ENCODE assay signal across 24 cellular contexts in the genomic region with DNA sequence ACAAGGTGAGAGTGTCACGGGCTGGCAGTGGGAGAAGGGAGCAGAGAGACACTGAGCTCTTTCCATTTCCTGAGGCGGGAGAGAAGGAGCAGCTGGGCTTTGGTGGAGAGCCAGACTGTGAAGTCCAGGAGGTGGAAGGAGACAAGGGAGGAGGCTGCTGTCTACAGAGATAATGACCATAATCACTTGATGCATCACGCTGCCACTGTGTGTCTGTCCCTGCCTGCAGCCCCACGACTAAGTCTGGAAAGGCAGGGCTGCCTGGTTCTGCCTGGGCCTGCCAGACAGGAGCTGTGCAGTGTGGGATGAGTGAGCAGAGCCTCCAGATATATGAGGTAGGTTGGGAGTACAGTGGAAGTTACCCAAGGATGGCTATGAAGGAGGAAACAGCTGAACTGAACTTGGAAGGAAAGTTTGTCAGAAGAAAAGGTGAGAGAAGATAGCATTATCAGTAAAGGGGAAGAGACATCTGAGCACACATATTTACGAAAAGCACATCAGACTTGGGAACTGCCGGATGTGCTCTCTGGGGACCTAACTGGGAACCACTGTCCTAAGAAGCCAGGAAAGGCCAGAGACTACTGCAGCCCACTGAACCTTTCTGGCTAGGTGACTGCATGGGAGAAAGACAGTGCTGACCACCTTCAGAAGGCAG. TPM values are rescaled to one million over a fixed set of nuclear protein-coding genes. Genes with fewer than 3 reads are reported as not detected.
DNase-seq lines count a peak whose midpoint lies in the region; ATAC-seq and TF ChIP-seq lines count a peak whose summit lies in the region.
"Had no signal": no experiment of that assay in that cellular context is flagged by ENCODE, and none has a peak within 500 bp of the region (broad histone marks: within the 10 kb centered on the region; RNA-seq: fewer than 3 reads in every experiment).

No MANE protein-coding gene starts in this region.

- H3K27me3 Mint-ChIP-seq in activated naive CD4-positive, alpha-beta T cell treated with anti-CD3 and anti-CD28 coated beads for 36 hours (ENCODE audit: low read depth): no peaks in the 10 kb centered on the region
- H3K27me3 Mint-ChIP-seq in stimulated activated naive B cell treated with anti-CD40 and anti-IgM and Interleukin-4, amounts not matched to agents 10 μg/mL and 1 μg/mL and 100 μg/mL, for 72 hours: no peaks in the 10 kb centered on the region
- H3K27me3 Mint-ChIP-seq: effector memory CD8-positive, alpha-beta T cell; IgD-negative memory B cell had no signal

- no peak for DNase-seq in activated naive CD4-positive, alpha-beta T cell treated with anti-CD3 and anti-CD28 coated beads for 36 hours
- DNase-seq in activated naive CD4-positive, alpha-beta T cell treated with anti-CD3 and anti-CD28 coated beads, Interleukin-2, amount 50 U/mL, for 72 hours (ENCODE audit: low spot score in 2 of 2): no peak
- DNase-seq in RWPE1 (ENCODE audit: low spot score) (no peak), islet precursor cell (peak; percentile 67)
- DNase-seq in stimulated activated naive B cell treated with anti-CD40 and anti-IgM and Interleukin-4, amounts not matched to agents 10 μg/mL and 1 μg/mL and 100 μg/mL, for 72 hours: no peak
- no peak for DNase-seq in stimulated activated naive CD4-positive, alpha-beta T cell (lab: John Stamatoyannopoulos, UW)
- DNase-seq: ACHN; activated CD4-positive, alpha-beta T cell treated with anti-CD3 and anti-CD28 coated beads, Interleukin-2, amount 50 U/mL, for 4 hours; activated T-cell treated with anti-CD3 and anti-CD28 coated beads, Interleukin-2, amount 50 U/mL, for 1 hour; body of pancreas; C1 segment of cervical spinal cord; effector memory CD8-positive, alpha-beta T cell; left ventricle myocardium inferior; midbrain; MM.1S; NCI-H774; SHP77; stimulated activated CD4-positive, alpha-beta T cell treated with anti-CD3 and anti-CD28 coated beads, Interleukin-4, amount 100 ng/mL, for 24 hours; SW 1271; uterus had no signal

- peak overlapping the region; percentile 44 for H3K27ac Mint-ChIP-seq in activated naive CD4-positive, alpha-beta T cell treated with anti-CD3 and anti-CD28 coated beads for 36 hours
- peak overlapping the region in 1 of 2 donors; percentile 51 for H3K27ac Mint-ChIP-seq in activated naive CD4-positive, alpha-beta T cell treated with anti-CD3 and anti-CD28 coated beads, Interleukin-2, amount 50 U/mL, for 72 hours
- peak overlapping the region; percentile 56 for H3K27ac Mint-ChIP-seq in stimulated activated naive B cell treated with anti-CD40 and anti-IgM and Interleukin-4, amounts not matched to agents 10 μg/mL and 1 μg/mL and 100 μg/mL, for 72 hours

- peak overlapping the region; percentile 49 for H3K27ac ChIP-seq in RWPE1
- H3K27ac ChIP-seq: body of pancreas, left ventricle myocardium inferior, prostate gland, uterus had no signal

- POLR2A ChIA-PET in RWPE1 (lab: Yijun Ruan, JAX; ENCODE audit: low non-redundant PET): no interaction called here

- no peak overlapping the region for H3K4me3 Mint-ChIP-seq in activated naive CD4-positive, alpha-beta T cell treated with anti-CD3 and anti-CD28 coated beads for 36 hours
- H3K4me3 Mint-ChIP-seq in stimulated activated naive B cell treated with anti-CD40 and anti-IgM and Interleukin-4, amounts not matched to agents 10 μg/mL and 1 μg/mL and 100 μg/mL, for 72 hours: no peak overlapping the region
- H3K4me3 Mint-ChIP-seq: effector memory CD8-positive, alpha-beta T cell had no signal

- peaks cover 8% of the 10 kb centered on the region for H3K36me3 Mint-ChIP-seq in activated naive CD4-positive, alpha-beta T cell treated with anti-CD3 and anti-CD28 coated beads for 36 hours (ENCODE audit: low read depth)
- no peaks in the 10 kb centered on the region for H3K36me3 Mint-ChIP-seq in activated naive CD4-positive, alpha-beta T cell treated with anti-CD3 and anti-CD28 coated beads, Interleukin-2, amount 50 U/mL, for 72 hours
- peaks cover 26 to 29% of the 10 kb centered on the region in 2 donors for H3K36me3 Mint-ChIP-seq in stimulated activated naive B cell treated with anti-CD40 and anti-IgM and Interleukin-4, amounts not matched to agents 10 μg/mL and 1 μg/mL and 100 μg/mL, for 72 hours

- TF ChIP-seq CTCF in RWPE1 (conservative IDR thresholded peaks at IDR 0.05; ENCODE audit: low read depth): no peak

- intact Hi-C loops in activated naive CD4-positive, alpha-beta T cell treated with anti-CD3 and anti-CD28 coated beads for 36 hours (cut with micrococcal nuclease): no loop called here

- CTCF ChIA-PET in activated naive CD4-positive, alpha-beta T cell treated with anti-CD3 and anti-CD28 coated beads for 36 hours (lab: Charles Lee): interaction anchor here (1.1 kb wide), 1 partner anchor 74 kb away, joined by 3 read pairs; no protein-coding TSS in a partner anchor
- CTCF ChIA-PET in RWPE1 (lab: Yijun Ruan, JAX): interaction anchor here (0.5 kb wide), 1 partner anchor 556 kb away, joined by 3 read pairs; no protein-coding TSS in a partner anchor

- no peak for ATAC-seq in activated naive CD4-positive, alpha-beta T cell treated with anti-CD3 and anti-CD28 coated beads, Interleukin-2, amount 50 U/mL, for 72 hours
- ATAC-seq in stimulated activated naive B cell treated with anti-CD40 and anti-IgM and Interleukin-4, amounts not matched to agents 10 μg/mL and 1 μg/mL and 100 μg/mL, for 72 hours (replicated peaks): no peak
- ATAC-seq in HG02870 (IDR thresholded peaks at IDR 0.05; ENCODE audit: unreplicated experiment): no peak
- no peak for ATAC-seq in GM18511 (IDR thresholded peaks at IDR 0.05; ENCODE audit: unreplicated experiment)
- ATAC-seq: body of pancreas; effector memory CD8-positive, alpha-beta T cell had no signal

- no peaks in the 10 kb centered on the region for H3K4me1 Mint-ChIP-seq in activated naive CD4-positive, alpha-beta T cell treated with anti-CD3 and anti-CD28 coated beads for 36 hours (ENCODE audit: low read depth)
- no peaks in the 10 kb centered on the region for H3K4me1 Mint-ChIP-seq in stimulated activated naive B cell treated with anti-CD40 and anti-IgM and Interleukin-4, amounts not matched to agents 10 μg/mL and 1 μg/mL and 100 μg/mL, for 72 hours
- H3K4me1 Mint-ChIP-seq: IgD-negative memory B cell had no signal

- no peaks in the 10 kb centered on the region for H3K9me3 Mint-ChIP-seq in activated naive CD4-positive, alpha-beta T cell treated with anti-CD3 and anti-CD28 coated beads for 36 hours
- H3K9me3 Mint-ChIP-seq in activated naive CD4-positive, alpha-beta T cell treated with anti-CD3 and anti-CD28 coated beads, Interleukin-2, amount 50 U/mL, for 72 hours: no peaks in the 10 kb centered on the region
- no peaks in the 10 kb centered on the region for H3K9me3 Mint-ChIP-seq in stimulated activated naive B cell treated with anti-CD40 and anti-IgM and Interleukin-4, amounts not matched to agents 10 μg/mL and 1 μg/mL and 100 μg/mL, for 72 hours
- H3K9me3 Mint-ChIP-seq: effector memory CD8-positive, alpha-beta T cell; IgD-negative memory B cell had no signal

RNA-seq across cellular contexts. Expression of a gene that starts 12.6 kb away (rescaled TPM):
- 100 to 1,000 TPM; 142 to 147 TPM for total RNA-seq in activated naive CD4-positive, alpha-beta T cell treated with anti-CD3 and anti-CD28 coated beads for 36 hours
- 100 to 1,000 TPM in 1 of 2 donors, 10 to 100 TPM in 1; 70.1 to 230 TPM for total RNA-seq in activated naive CD4-positive, alpha-beta T cell treated with anti-CD3 and anti-CD28 coated beads, Interleukin-2, amount 50 U/mL, for 72 hours

RNA-seq across cellular contexts. Expression of a gene that starts 19.7 kb away (rescaled TPM):
- total RNA-seq in activated naive CD4-positive, alpha-beta T cell treated with anti-CD3 and anti-CD28 coated beads for 36 hours: 1 to 10 TPM in 1 of 2 experiments, under 1 TPM in 1; 0.37 to 1.3 TPM
- total RNA-seq in activated naive CD4-positive, alpha-beta T cell treated with anti-CD3 and anti-CD28 coated beads, Interleukin-2, amount 50 U/mL, for 72 hours: 10 to 100 TPM in 1 of 2 donors, 1 to 10 TPM in 1; 1.8 to 14.9 TPM

RNA-seq across cellular contexts. Expression of a gene that starts 25.0 kb away (rescaled TPM):
- total RNA-seq in activated naive CD4-positive, alpha-beta T cell treated with anti-CD3 and anti-CD28 coated beads for 36 hours: 10 to 100 TPM; 87.4 to 87.8 TPM
- 100 to 1,000 TPM in 1 of 2 donors, 10 to 100 TPM in 1; 73.1 to 108 TPM for total RNA-seq in activated naive CD4-positive, alpha-beta T cell treated with anti-CD3 and anti-CD28 coated beads, Interleukin-2, amount 50 U/mL, for 72 hours

RNA-seq across cellular contexts. Expression of a gene that starts 32.0 kb away (rescaled TPM):
- 10 to 100 TPM; 41.2 to 42.2 TPM for total RNA-seq in activated naive CD4-positive, alpha-beta T cell treated with anti-CD3 and anti-CD28 coated beads for 36 hours
- total RNA-seq in activated naive CD4-positive, alpha-beta T cell treated with anti-CD3 and anti-CD28 coated beads, Interleukin-2, amount 50 U/mL, for 72 hours: 10 to 100 TPM; 44.6 to 47.5 TPM

RNA-seq across cellular contexts. Expression of a gene that starts 55.9 kb away (rescaled TPM):
- 10 to 100 TPM; 20.8 to 22.4 TPM for total RNA-seq in activated naive CD4-positive, alpha-beta T cell treated with anti-CD3 and anti-CD28 coated beads for 36 hours
- 10 to 100 TPM in 1 of 2 donors, 1 to 10 TPM in 1; 5.5 to 20.2 TPM for total RNA-seq in activated naive CD4-positive, alpha-beta T cell treated with anti-CD3 and anti-CD28 coated beads, Interleukin-2, amount 50 U/mL, for 72 hours
